ENCODE assay signal across 18 cellular contexts in genomic region chr11:7612056-7612660, GRCh38.
DNase-seq lines count a peak whose midpoint lies in the region; ATAC-seq and TF ChIP-seq lines count a peak whose summit lies in the region.
"Had no signal": no experiment of that assay in that cellular context is flagged by ENCODE, and none has a peak within 500 bp of the region (broad histone marks: within the 10 kb centered on the region; RNA-seq: fewer than 3 reads in every experiment).

No MANE protein-coding gene starts in this region.

- peak overlapping the region; percentile 46 for H3K27ac Mint-ChIP-seq in WTC11
- H3K27ac Mint-ChIP-seq: activated naive CD4-positive, alpha-beta T cell treated with anti-CD3 and anti-CD28 coated beads, Interleukin-2, amount 50 U/mL, for 24 hours; activated T-cell treated with anti-CD3 and anti-CD28 coated beads, Interleukin-2, amount 50 U/mL, for 72 hours; nephron; T-helper 1 cell treated with Interleukin-12 subunit alpha and Interleukin-12 subunit beta and Interleukin-4 antibody, amounts not matched to agents 30 μg/mL and 1 μg/mL, for 36 hours had no signal

- no peaks in the 10 kb centered on the region for H3K79me2 ChIP-seq in OCI-LY7 (ENCODE audit: insufficient read depth, low read depth, low read length)

- no peak for ATAC-seq in WTC11
- peak; percentile 29 to 36 for ATAC-seq in lower lobe of right lung
- no peak for ATAC-seq in thoracic aorta (ENCODE audit: insufficient number of reproducible peaks, low FRiP score, low read depth)
- ATAC-seq: activated T-cell treated with anti-CD3 and anti-CD28 coated beads, Interleukin-2, amount 50 U/mL, for 72 hours had no signal

- H3K4me3 ChIP-seq in HUES48 (ENCODE audit: low read depth, low read length): no peak overlapping the region
- H3K4me3 ChIP-seq in lower lobe of right lung: no peak overlapping the region
- H3K4me3 ChIP-seq in thoracic aorta: no peak overlapping the region
- no peak overlapping the region for H3K4me3 ChIP-seq in OCI-LY7 (ENCODE audit: low read depth, low read length, poor library complexity, severe bottlenecking)
- H3K4me3 ChIP-seq: coronary artery had no signal

- H3K36me3 Mint-ChIP-seq in WTC11: peaks cover 2% of the 10 kb centered on the region

- H4K20me1 ChIP-seq in OCI-LY7 (ENCODE audit: insufficient read depth, low read length): no peaks in the 10 kb centered on the region; the same call in 1 of the 2 replicates

- intact Hi-C loops in lower lobe of right lung (cut with DNase I): no loop called here
- intact Hi-C loops in OCI-LY7 (cut with micrococcal nuclease; ENCODE audit: unreplicated experiment): no loop called here

- H3K9ac ChIP-seq in HUES48 (ENCODE audit: low read depth, low read length): no peak overlapping the region

- H3K27ac ChIP-seq in HUES48 (ENCODE audit: low read depth, low read length): peak overlapping the region; percentile 58
- H3K27ac ChIP-seq in lower lobe of right lung: no peak overlapping the region
- H3K27ac ChIP-seq in thoracic aorta: peak overlapping the region; percentile 6 to 9
- H3K27ac ChIP-seq in OCI-LY7 (ENCODE audit: low read depth, low read length, poor library complexity, severe bottlenecking): no peak overlapping the region

- H3K27me3 ChIP-seq in HUES48 (ENCODE audit: control insufficient read depth, insufficient read depth, low read length): no peaks in the 10 kb centered on the region
- H3K27me3 ChIP-seq in lower lobe of right lung (ENCODE audit: low read depth): no peaks in the 10 kb centered on the region
- H3K27me3 ChIP-seq in thoracic aorta (replicated peaks; ENCODE audit: insufficient read depth): no peaks in the 10 kb centered on the region

- no peak overlapping the region for H2AFZ ChIP-seq in OCI-LY7 (ENCODE audit: low read length)

- H3K4me2 ChIP-seq in OCI-LY7 (ENCODE audit: low read length): no peak overlapping the region

- TF ChIP-seq CTCF in WTC11 (IDR thresholded peaks at IDR 0.05) (no peak), lower lobe of right lung (IDR thresholded peaks at IDR 0.05) (no peak), thoracic aorta (IDR thresholded peaks at IDR 0.05) (no peak), OCI-LY7 (conservative IDR thresholded peaks at IDR 0.05; ENCODE audit: low read length) (no peak)

- DNase-seq in WTC11 (ENCODE audit: low spot score): no peak
- DNase-seq in lower lobe of right lung: no peak
- DNase-seq in thoracic aorta (ENCODE audit: low spot score): no peak
- DNase-seq in OCI-LY7 (ENCODE audit: low spot score): no peak
- no peak for DNase-seq in HEK293T (ENCODE audit: extremely low spot score)
- no peak for DNase-seq in stimulated activated CD4-positive, alpha-beta T cell treated with anti-CD3 and anti-CD28 coated beads, Interleukin-2, amount 100 ng/mL, for 48 hours
- DNase-seq: activated T-cell treated with anti-CD3 and anti-CD28 coated beads, Interleukin-2, amount 50 U/mL, for 72 hours; NCI-H1105; NCI-H2107; NCI-H524 treated with DMSO at 0.1 percent for 48 hours; SHP77; stimulated activated CD8-positive, alpha-beta memory T cell treated with anti-CD3 and anti-CD28 coated beads, Interleukin-4, amount 100 ng/mL, for 48 hours had no signal

- no peaks in the 10 kb centered on the region for H3K9me2 ChIP-seq in OCI-LY7 (ENCODE audit: insufficient read depth, low read length)

- peaks cover 26% of the 10 kb centered on the region for H3K4me1 Mint-ChIP-seq in WTC11
- H3K4me1 Mint-ChIP-seq: activated naive CD4-positive, alpha-beta T cell treated with anti-CD3 and anti-CD28 coated beads, Interleukin-2, amount 50 U/mL, for 24 hours; memory B cell; nephron had no signal

- H3K4me3 Mint-ChIP-seq in WTC11: no peak overlapping the region
- H3K4me3 Mint-ChIP-seq: activated naive CD4-positive, alpha-beta T cell treated with anti-CD3 and anti-CD28 coated beads, Interleukin-2, amount 50 U/mL, for 24 hours; activated T-cell treated with anti-CD3 and anti-CD28 coated beads, Interleukin-2, amount 50 U/mL, for 72 hours; memory B cell; nephron; T-helper 1 cell treated with Interleukin-12 subunit alpha and Interleukin-12 subunit beta and Interleukin-4 antibody, amounts not matched to agents 30 μg/mL and 1 μg/mL, for 36 hours had no signal

- H3K4me1 ChIP-seq in HUES48 (ENCODE audit: control insufficient read depth, insufficient read depth, low read length) (peaks cover 18% of the 10 kb centered on the region), lower lobe of right lung (peaks cover 11% of the 10 kb centered on the region), thoracic aorta (ENCODE audit: control insufficient read depth in 1 of 2, low read depth in 2 of 2) (peaks cover 6 to 27% of the 10 kb centered on the region in 2 donors), OCI-LY7 (ENCODE audit: insufficient read depth, low read length, poor library complexity, severe bottlenecking) (no peaks in the 10 kb centered on the region)

- no TSS peak for BruUV-seq in OCI-LY7 (replicated peaks; lab: Mats Ljungman, UMichigan)

- CTCF ChIA-PET in WTC11 (lab: Charles Lee) (interaction anchor here (1.2 to 1.6 kb wide), 4 partner anchors 38 to 487 kb away, joined by 3 to 5 read pairs (median 4); no protein-coding TSS in a partner anchor), OCI-LY7 (lab: Charles Lee; ENCODE audit: unreplicated experiment) (no interaction called here), HEK293T (lab: Yijun Ruan, JAX) (no interaction called here)

- no peaks in the 10 kb centered on the region for H3K27me3 Mint-ChIP-seq in WTC11 (ENCODE audit: low read depth)
- H3K27me3 Mint-ChIP-seq: activated naive CD4-positive, alpha-beta T cell treated with anti-CD3 and anti-CD28 coated beads, Interleukin-2, amount 50 U/mL, for 24 hours; memory B cell had no signal

- H3K9me3 ChIP-seq in HUES48 (ENCODE audit: control insufficient read depth, insufficient read depth, low read length) (no peaks in the 10 kb centered on the region), lower lobe of right lung (no peaks in the 10 kb centered on the region), thoracic aorta (no peaks in the 10 kb centered on the region), OCI-LY7 (ENCODE audit: low read length) (no peaks in the 10 kb centered on the region)

- POLR2A ChIA-PET in WTC11 (lab: Charles Lee) (no interaction called here), OCI-LY7 (lab: Charles Lee) (interaction anchor here (0.6 kb wide), 1 partner anchor 141 kb away, joined by 4 read pairs; no protein-coding TSS in a partner anchor), HEK293T (lab: Yijun Ruan, JAX) (no interaction called here)

- no peaks in the 10 kb centered on the region for H3K9me3 Mint-ChIP-seq in WTC11
- H3K9me3 Mint-ChIP-seq: activated naive CD4-positive, alpha-beta T cell treated with anti-CD3 and anti-CD28 coated beads, Interleukin-2, amount 50 U/mL, for 24 hours; activated T-cell treated with anti-CD3 and anti-CD28 coated beads, Interleukin-2, amount 50 U/mL, for 72 hours; memory B cell; nephron; T-helper 1 cell treated with Interleukin-12 subunit alpha and Interleukin-12 subunit beta and Interleukin-4 antibody, amounts not matched to agents 30 μg/mL and 1 μg/mL, for 36 hours had no signal

- H3K36me3 ChIP-seq in HUES48 (ENCODE audit: control insufficient read depth, insufficient read depth, low read length): 0 out of 2 replicates have a peak, but pooled peaks cover 3% of the 10 kb centered on the region
- peaks cover 4% of the 10 kb centered on the region for H3K36me3 ChIP-seq in lower lobe of right lung
- H3K36me3 ChIP-seq in thoracic aorta: peaks cover 8% of the 10 kb centered on the region
- peaks cover 90% of the 10 kb centered on the region for H3K36me3 ChIP-seq in OCI-LY7 (ENCODE audit: insufficient read depth, low read length)

TF ChIP-seq in WTC11, 78 proteins besides CTCF, POLR2A, EP300 and RAD21:
- TF ChIP-seq MLX (CRISPR knock-in tag; IDR thresholded peaks at IDR 0.05): no peak
- no peak for TF ChIP-seq TEAD4 (CRISPR knock-in tag; IDR thresholded peaks at IDR 0.05)
- TF ChIP-seq NFE2L1 (CRISPR knock-in tag; IDR thresholded peaks at IDR 0.05): no peak
- TF ChIP-seq ZNF416 (CRISPR knock-in tag; IDR thresholded peaks at IDR 0.05): no peak
- no peak for TF ChIP-seq PREB (CRISPR knock-in tag; IDR thresholded peaks at IDR 0.05; ENCODE audit: borderline replicate concordance)

TF ChIP-seq in HEK293T, 16 proteins besides CTCF, POLR2A, EP300 and RAD21:
- TF ChIP-seq ARNT (IDR thresholded peaks at IDR 0.05) (no peak), L3MBTL2 (conservative IDR thresholded peaks at IDR 0.05) (no peak), PKNOX1 (IDR thresholded peaks at IDR 0.05) (no peak), BHLHE40 (IDR thresholded peaks at IDR 0.05; ENCODE audit: borderline replicate concordance) (no peak), ELF4 (IDR thresholded peaks at IDR 0.05) (no peak), ZNF384 (IDR thresholded peaks at IDR 0.05) (no peak), LEF1 (IDR thresholded peaks at IDR 0.05; ENCODE audit: borderline replicate concordance) (no peak), NFRKB (IDR thresholded peaks at IDR 0.05) (no peak), FOXK2 (IDR thresholded peaks at IDR 0.05) (no peak), FOXA1 (IDR thresholded peaks at IDR 0.05) (no peak), SUZ12 (IDR thresholded peaks at IDR 0.05) (no peak), CTBP1 (IDR thresholded peaks at IDR 0.05; ENCODE audit: borderline replicate concordance) (no peak), SP1 (IDR thresholded peaks at IDR 0.05) (no peak), TARDBP (IDR thresholded peaks at IDR 0.05) (no peak), HDGF (IDR thresholded peaks at IDR 0.05; ENCODE audit: borderline replicate concordance) (no peak), FOXM1 (IDR thresholded peaks at IDR 0.05; ENCODE audit: borderline replicate concordance) (no peak)

Comparison
In these comparisons a context has a peak if more than half of its experiments do, and no peak if none do; other contexts are left out.
1. H3K27ac ChIP-seq: peak in HUES48 (single experiment) and thoracic aorta (2 of 2); none in lower lobe of right lung (single experiment) and OCI-LY7 (single experiment).
2. ATAC-seq: peak in lower lobe of right lung (2 of 2); none in WTC11 (single experiment) and thoracic aorta (single experiment).